In the genomic region with DNA sequence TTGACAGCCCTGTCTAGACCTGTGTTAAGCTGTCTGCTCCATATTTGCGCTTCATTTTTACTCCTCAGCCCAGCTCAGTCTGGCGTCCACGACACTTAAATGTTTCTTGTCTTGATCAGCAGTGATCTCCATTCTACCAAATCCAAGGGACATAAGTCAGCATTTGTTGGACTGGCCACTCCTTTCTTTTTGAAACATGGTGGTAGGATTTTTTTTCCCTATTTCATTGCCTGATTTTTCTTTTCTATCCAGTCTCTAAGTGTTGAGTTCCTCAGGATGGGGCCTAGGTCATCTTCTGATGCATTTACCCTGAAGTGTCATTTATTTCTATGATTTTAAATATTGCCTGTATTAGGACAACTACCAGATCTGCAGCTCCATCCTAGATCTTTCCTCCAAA, we compare ENCODE assay signal across 10 cellular contexts. TPM values are rescaled to one million over a fixed set of nuclear protein-coding genes. Genes with fewer than 3 reads are reported as not detected.
A peak's percentile ranks its signal among the peaks of the same experiment; 100 is the strongest.
DNase-seq lines count a peak whose midpoint lies in the region; ATAC-seq, FAIRE-seq and TF ChIP-seq lines count a peak whose summit lies in the region.
"Had no signal": no experiment of that assay in that cellular context is flagged by ENCODE, and none has a peak within 500 bp of the region (broad histone marks: within the 10 kb centered on the region; RNA-seq: fewer than 3 reads in every experiment).

No MANE protein-coding gene starts in this region.

- peaks cover 59% of the 10 kb centered on the region for H3K79me2 ChIP-seq in K562 (ENCODE audit: control insufficient read depth, insufficient read depth, low read length)

- H3K4me2 ChIP-seq in K562 (ENCODE audit: insufficient read depth, low read length) = peak overlapping the region; percentile 78

- ATAC-seq in K562 (peak; percentile 19), lung (ENCODE audit: insufficient read depth, low FRiP score) (no peak), upper lobe of left lung (ENCODE audit: low FRiP score in 2 of 2) (no peak), HG03175 (IDR thresholded peaks at IDR 0.05; ENCODE audit: unreplicated experiment) (no peak), GM19452 (IDR thresholded peaks at IDR 0.05; ENCODE audit: unreplicated experiment) (no peak)

- no peak for DNase-seq in activated naive CD4-positive, alpha-beta T cell (lab: John Stamatoyannopoulos, UW)
- DNase-seq in K562 (ENCODE audit: extremely low read depth in 1 of 4, low spot score in 3 of 4) (no peak), lung (ENCODE audit: low spot score) (no peak), upper lobe of left lung (no peak), cerebellar nuclear complex (lab: John Stamatoyannopoulos, UW) (no peak)

- CTCF ChIA-PET in K562 (lab: Yijun Ruan, JAX; ENCODE audit: low intra/inter-chr PET ratio) = no interaction called here

- POLR2A ChIA-PET in K562 (lab: Yijun Ruan, JAX) = interaction anchor here (0.6 to 5.7 kb wide), 5 partner anchors 9 to 186 kb away, joined by 3 to 65 read pairs (median 6); a partner anchor contains a TSS

- TF ChIP-seq EP300 in K562 (IDR thresholded peaks at IDR 0.05; ENCODE audit: low read length) (no peak), upper lobe of left lung (IDR thresholded peaks at IDR 0.05) (no peak)

- TF ChIP-seq CTCF in K562 (IDR thresholded peaks at IDR 0.05 in 2 of 3, conservative IDR thresholded peaks at IDR 0.05 in 1 of 3; ENCODE audit: insufficient read depth in 2 of 3, low read depth in 1 of 3, low read length in 3 of 3) = no peak
- TF ChIP-seq CTCF in lung (IDR thresholded peaks at IDR 0.05; ENCODE audit: control extremely low read depth, extremely low read depth) = no peak
- no peak for TF ChIP-seq CTCF in upper lobe of left lung (IDR thresholded peaks at IDR 0.05)

- peak overlapping the region; percentile 98 for H3K27ac Mint-ChIP-seq in activated naive CD4-positive, alpha-beta T cell treated with anti-CD3 and anti-CD28 coated beads, Interleukin-2, amount 50 U/mL, for 24 hours

- in situ Hi-C loops in K562 (cut with MboI) = no loop called here

- FAIRE-seq in K562 (lab: Jason Lieb, UNC) = no peak
- FAIRE-seq: G401.6 had no signal

- H3K9me3 ChIP-seq in K562 (replicated peaks; ENCODE audit: control insufficient read depth, insufficient read depth, low read depth, low read length) (no peaks in the 10 kb centered on the region), lung (ENCODE audit: control insufficient read depth in 2 of 2, insufficient read depth in 1 of 2, low read length in 1 of 2) (no peaks in the 10 kb centered on the region), upper lobe of left lung (no peaks in the 10 kb centered on the region)

- H3K4me1 Mint-ChIP-seq in activated naive CD4-positive, alpha-beta T cell treated with anti-CD3 and anti-CD28 coated beads, Interleukin-2, amount 50 U/mL, for 24 hours = peaks cover 20% of the 10 kb centered on the region

- no peak for TF ChIP-seq RAD21 in K562 (CRISPR knock-in tag; conservative IDR thresholded peaks at IDR 0.05 in 1 of 2, IDR thresholded peaks at IDR 0.05 in 1 of 2)

- H3K36me3 Mint-ChIP-seq in activated naive CD4-positive, alpha-beta T cell treated with anti-CD3 and anti-CD28 coated beads, Interleukin-2, amount 50 U/mL, for 24 hours = no peaks in the 10 kb centered on the region

- H3K9me3 Mint-ChIP-seq in activated naive CD4-positive, alpha-beta T cell treated with anti-CD3 and anti-CD28 coated beads, Interleukin-2, amount 50 U/mL, for 24 hours = no peaks in the 10 kb centered on the region

- no peaks in the 10 kb centered on the region for H4K20me1 ChIP-seq in K562 (replicated peaks; ENCODE audit: control insufficient read depth, insufficient read depth, low read length)

- BruUV-seq in K562 (replicated peaks; lab: Mats Ljungman, UMichigan) = TSS peak; percentile 76

- WGBS in K562 (ENCODE audit: insufficient coverage, low coverage, missing lambda C conversion rate) = 0% methylated on average over 3 of the region's 3 CpGs
- WGBS in lung, 2 donors = 10 to 33% methylated on average over 3 of the region's 3 CpGs
- WGBS in upper lobe of left lung, 2 donors = 12 to 25% methylated on average over 3 of the region's 3 CpGs

- H3K4me3 ChIP-seq in K562 (peak overlapping the region; percentile 70), lung (peak overlapping the region; percentile 90), upper lobe of left lung (peak overlapping the region in 3 of 4 donors; percentile 72 to 99 (median 75))

- no peaks in the 10 kb centered on the region for H3K9me1 ChIP-seq in K562 (ENCODE audit: control insufficient read depth, insufficient read depth, low read length)

- H3K36me3 ChIP-seq in K562 (ENCODE audit: control insufficient read depth, insufficient read depth, low read length) = peaks cover 32% of the 10 kb centered on the region; the same call in 1 of the 3 replicates
- H3K36me3 ChIP-seq in lung (ENCODE audit: control insufficient read depth in 2 of 2, insufficient read depth in 2 of 2, low read length in 2 of 2) = peaks cover 0 to 27% of the 10 kb centered on the region in 2 donors
- peaks cover 9 to 24% (median 22%) of the 10 kb centered on the region in 4 donors for H3K36me3 ChIP-seq in upper lobe of left lung

- H3K27ac ChIP-seq in K562 (ENCODE audit: extremely low read depth, low read depth, low read length) (peak overlapping the region; percentile 98), lung (ENCODE audit: low read depth in 1 of 2, low read length in 1 of 2) (peak overlapping the region in 1 of 2 donors; percentile 100), upper lobe of left lung (peak overlapping the region; percentile 92 to 97 (median 95))

- no peak for TF ChIP-seq POLR2A in K562 (conservative IDR thresholded peaks at IDR 0.05)
- TF ChIP-seq POLR2A in upper lobe of left lung (IDR thresholded peaks at IDR 0.05) = no peak

- H3K27me3 ChIP-seq in K562 (ENCODE audit: control insufficient read depth in 2 of 2, insufficient read depth in 2 of 2, low read length in 2 of 2) (no peaks in the 10 kb centered on the region), lung (ENCODE audit: control insufficient read depth, insufficient read depth) (no peaks in the 10 kb centered on the region), upper lobe of left lung (no peaks in the 10 kb centered on the region)

- H3K4me3 Mint-ChIP-seq in activated naive CD4-positive, alpha-beta T cell treated with anti-CD3 and anti-CD28 coated beads, Interleukin-2, amount 50 U/mL, for 24 hours = peak overlapping the region; percentile 93

- H2AFZ ChIP-seq in K562 (ENCODE audit: low read depth, low read length) = no peak overlapping the region

- peak overlapping the region; percentile 87 to 99; a peak in 3 of 4 replicates for H3K9ac ChIP-seq in K562 (ENCODE audit: insufficient read depth in 1 of 2, low read depth in 2 of 2, low read length in 2 of 2)

- no peaks in the 10 kb centered on the region for H3K27me3 Mint-ChIP-seq in activated naive CD4-positive, alpha-beta T cell treated with anti-CD3 and anti-CD28 coated beads, Interleukin-2, amount 50 U/mL, for 24 hours

- intact Hi-C loops in K562 (cut with micrococcal nuclease) = no loop called here

- H3K4me1 ChIP-seq in K562 (replicated peaks in 1 of 2; ENCODE audit: control insufficient read depth in 2 of 2, insufficient read depth in 2 of 2, low read length in 2 of 2) (peaks cover 0 to 32% of the 10 kb centered on the region in 2 experiments; a peak in 3 of 5 replicates), lung (ENCODE audit: control insufficient read depth in 2 of 2, insufficient read depth in 2 of 2, low read length in 2 of 2) (peaks cover 7 to 15% of the 10 kb centered on the region in 2 donors), upper lobe of left lung (peaks cover 23 to 49% (median 27%) of the 10 kb centered on the region in 4 donors)

RNA-seq across cellular contexts. Expression of a gene that starts 0.9 kb away (rescaled TPM):
- total RNA-seq in K562 (2011; cell fraction: chromatin; rRNA removed; ENCODE audit: low replicate concordance) = 73.5 and 259 TPM in 2 replicates
- 203 and 218 TPM in 2 replicates for total RNA-seq in K562 (2011; cell fraction: nucleolus; rRNA removed)
- total RNA-seq in K562 (2011; cell fraction: nucleoplasm; rRNA removed) = 91.6 and 121 TPM in 2 replicates
- total RNA-seq in K562 (2014; rRNA removed) = 72.3 and 79.2 TPM in 2 replicates
- total RNA-seq in K562 (2014; rRNA removed; fragmentation: Illumina TruSeq; extraction: Trizol) = 20.2 and 24.3 TPM in 2 replicates
- 40.5 and 42.9 TPM in 2 replicates for total RNA-seq in K562 (2015; rRNA removed; fragmentation: Illumina TruSeq; extraction: Trizol)
- total RNA-seq in K562 (2021) = 83.2 and 88.6 TPM in 2 replicates
- 31.2 and 43.9 TPM in 2 replicates for polyA plus RNA-seq in K562 (2011; rRNA removed)
- 48.1 and 62.5 TPM in 2 replicates for polyA plus RNA-seq in K562 (2011; cell fraction: cytosol; rRNA removed)
- polyA plus RNA-seq in K562 (2011; cell fraction: nucleus; rRNA removed) = 140 and 169 TPM in 2 replicates
- 46.4 and 80.8 TPM in 2 replicates for polyA plus RNA-seq in K562 (2012)
- 32.4 and 44.0 TPM in 2 replicates for polyA plus RNA-seq in K562 (2014; fragmentation: Illumina TruSeq; extraction: Trizol)
- polyA plus RNA-seq in K562 (2014; fragmentation: Nextera tagmentation; extraction: Ambion mirVana) = 10 to 100 TPM in 1 of 2 experiments, 1 to 10 TPM in 1; 3.6 to 10.0 TPM
- 63.3 and 67.1 TPM in 2 replicates for polyA plus RNA-seq in K562 (2014; rRNA removed)
- polyA minus RNA-seq in K562 (2011; rRNA and poly(A)+ RNA removed) = 20.3 and 21.0 TPM in 2 replicates
- 44.2 and 53.0 TPM in 2 replicates for polyA minus RNA-seq in K562 (2011; cell fraction: cytosol; rRNA and poly(A)+ RNA removed)
- 37.6 and 55.5 TPM in 2 replicates for polyA minus RNA-seq in K562 (2011; cell fraction: nucleus; rRNA and poly(A)+ RNA removed)
- total RNA-seq in lung = 10 to 100 TPM; 30.2 to 56.3 TPM
- 10 to 100 TPM; 27.8 to 64.4 TPM for polyA plus RNA-seq in lung
- total RNA-seq in upper lobe of left lung = 100 to 1,000 TPM in 1 of 6 donors, 10 to 100 TPM in 5; 55.4 to 104 (median 62.2) TPM

RNA-seq across cellular contexts. Expression of a gene that starts 1.4 kb away (rescaled TPM):
- total RNA-seq in K562 (2011; cell fraction: chromatin; rRNA removed; ENCODE audit: low replicate concordance) = 23.7 and 131 TPM in 2 replicates
- 145 and 174 TPM in 2 replicates for total RNA-seq in K562 (2011; cell fraction: nucleolus; rRNA removed)
- 53.0 and 58.1 TPM in 2 replicates for total RNA-seq in K562 (2011; cell fraction: nucleoplasm; rRNA removed)
- total RNA-seq in K562 (2014; rRNA removed) (18.1 and 26.0 TPM in 2 replicates), K562 (2014; rRNA removed; fragmentation: Illumina TruSeq; extraction: Trizol) (0.67 and 1.2 TPM in 2 replicates), K562 (2015; rRNA removed; fragmentation: Illumina TruSeq; extraction: Trizol) (7.5 and 7.6 TPM in 2 replicates), K562 (2021) (35.8 and 37.1 TPM in 2 replicates), lung (10 to 100 TPM; 29.8 to 84.6 TPM), upper lobe of left lung (10 to 100 TPM; 36.0 to 87.4 (median 77.4) TPM)
- polyA plus RNA-seq in K562 (2011; rRNA removed) (8.8 and 19.2 TPM in 2 replicates), K562 (2014; fragmentation: Illumina TruSeq; extraction: Trizol) (3.2 and 13.6 TPM in 2 replicates), K562 (2014; fragmentation: Nextera tagmentation; extraction: Ambion mirVana) (under 1 TPM; 0.08 to 0.39 TPM), K562 (2014; rRNA removed) (31.7 and 32.7 TPM in 2 replicates), lung (10 to 100 TPM; 47.8 to 53.0 TPM)
- 17.7 and 43.8 TPM in 2 replicates for polyA plus RNA-seq in K562 (2011; cell fraction: cytosol; rRNA removed)
- 202 and 324 TPM in 2 replicates for polyA plus RNA-seq in K562 (2011; cell fraction: nucleus; rRNA removed)
- 22.2 and 47.8 TPM in 2 replicates for polyA plus RNA-seq in K562 (2012)
- polyA minus RNA-seq in K562 (2011; rRNA and poly(A)+ RNA removed) = 3.2 and 3.9 TPM in 2 replicates
- 17.6 and 18.8 TPM in 2 replicates for polyA minus RNA-seq in K562 (2011; cell fraction: cytosol; rRNA and poly(A)+ RNA removed)
- polyA minus RNA-seq in K562 (2011; cell fraction: nucleus; rRNA and poly(A)+ RNA removed) = 38.4 and 48.2 TPM in 2 replicates

RNA-seq across cellular contexts. Expression of a gene that starts 16.5 kb away (rescaled TPM):
- not detected in 2 replicates for total RNA-seq in K562 (2011; cell fraction: chromatin; rRNA removed; ENCODE audit: low replicate concordance)
- total RNA-seq in K562 (2011; cell fraction: nucleolus; rRNA removed) = 1.0 and 3.9 TPM in 2 replicates
- total RNA-seq in K562 (2011; cell fraction: nucleoplasm; rRNA removed) = not detected in 2 replicates
- total RNA-seq in K562 (2014; rRNA removed) (2.2 and 2.6 TPM in 2 replicates), K562 (2014; rRNA removed; fragmentation: Illumina TruSeq; extraction: Trizol) (not detected in 2 replicates), K562 (2015; rRNA removed; fragmentation: Illumina TruSeq; extraction: Trizol) (0.26 and 0.69 TPM in 2 replicates), K562 (2021) (4.0 and 8.9 TPM in 2 replicates), lung (1 to 10 TPM in 1 of 2 donors, under 1 TPM in 1; 0.37 to 9.1 TPM), upper lobe of left lung (10 to 100 TPM in 2 of 6 donors, 1 to 10 TPM in 3, not detected in 1; 1.7 to 14.0 (median 9.2) TPM)
- polyA plus RNA-seq in K562 (2011; rRNA removed) (1.1 and 2.2 TPM in 2 replicates), K562 (2014; fragmentation: Illumina TruSeq; extraction: Trizol) (0.34 TPM in 1 of 2 replicates, not detected in the other), K562 (2014; fragmentation: Nextera tagmentation; extraction: Ambion mirVana) (not detected), K562 (2014; rRNA removed) (1.0 and 2.2 TPM in 2 replicates), lung (1 to 10 TPM; 3.0 to 9.3 TPM)
- 2.9 and 6.2 TPM in 2 replicates for polyA plus RNA-seq in K562 (2011; cell fraction: cytosol; rRNA removed)
- 0.51 and 1.7 TPM in 2 replicates for polyA plus RNA-seq in K562 (2011; cell fraction: nucleus; rRNA removed)
- polyA plus RNA-seq in K562 (2012) = 1.7 and 7.0 TPM in 2 replicates
- polyA minus RNA-seq in K562 (2011; rRNA and poly(A)+ RNA removed) = not detected in 2 replicates
- polyA minus RNA-seq in K562 (2011; cell fraction: cytosol; rRNA and poly(A)+ RNA removed) = 1.2 TPM in 1 of 2 replicates, not detected in the other
- 0.89 and 1.2 TPM in 2 replicates for polyA minus RNA-seq in K562 (2011; cell fraction: nucleus; rRNA and poly(A)+ RNA removed)

RNA-seq across cellular contexts. Expression of a gene that starts 20.9 kb away (rescaled TPM):
- 0.30 TPM in 1 of 2 replicates, not detected in the other for total RNA-seq in K562 (2011; cell fraction: chromatin; rRNA removed; ENCODE audit: low replicate concordance)
- 1.3 and 1.4 TPM in 2 replicates for total RNA-seq in K562 (2011; cell fraction: nucleolus; rRNA removed)
- 0.46 TPM in 1 of 2 replicates, not detected in the other for total RNA-seq in K562 (2011; cell fraction: nucleoplasm; rRNA removed)
- total RNA-seq in K562 (2014; rRNA removed) (2.4 and 3.7 TPM in 2 replicates), K562 (2014; rRNA removed; fragmentation: Illumina TruSeq; extraction: Trizol) (not detected in 2 replicates), K562 (2015; rRNA removed; fragmentation: Illumina TruSeq; extraction: Trizol) (not detected in 2 replicates), K562 (2021) (2.6 and 4.0 TPM in 2 replicates), lung (100 to 1,000 TPM in 1 of 2 donors, 10 to 100 TPM in 1; 52.7 to 367 TPM), upper lobe of left lung (100 to 1,000 TPM; 162 to 346 (median 248) TPM)
- polyA plus RNA-seq in K562 (2011; rRNA removed) (0.17 and 0.27 TPM in 2 replicates), K562 (2014; fragmentation: Illumina TruSeq; extraction: Trizol) (not detected in 2 replicates), K562 (2014; fragmentation: Nextera tagmentation; extraction: Ambion mirVana) (under 1 TPM in 1 of 2 experiments, not detected in 1; 0.03 TPM), K562 (2014; rRNA removed) (2.7 and 2.8 TPM in 2 replicates), lung (100 to 1,000 TPM in 1 of 2 donors, 10 to 100 TPM in 1; 99.2 to 641 TPM)
- 1.0 and 5.9 TPM in 2 replicates for polyA plus RNA-seq in K562 (2011; cell fraction: cytosol; rRNA removed)
- polyA plus RNA-seq in K562 (2011; cell fraction: nucleus; rRNA removed) = 0.77 and 1.7 TPM in 2 replicates
- polyA plus RNA-seq in K562 (2012) = 2.1 and 4.6 TPM in 2 replicates
- polyA minus RNA-seq in K562 (2011; rRNA and poly(A)+ RNA removed) = not detected in 2 replicates
- polyA minus RNA-seq in K562 (2011; cell fraction: cytosol; rRNA and poly(A)+ RNA removed) = not detected in 2 replicates
- polyA minus RNA-seq in K562 (2011; cell fraction: nucleus; rRNA and poly(A)+ RNA removed) = 0.67 and 0.94 TPM in 2 replicates

RNA-seq across cellular contexts. Expression of a gene that starts 22.2 kb away (rescaled TPM):
- total RNA-seq in K562 (2011; cell fraction: chromatin; rRNA removed; ENCODE audit: low replicate concordance) = 0.46 TPM in 1 of 2 replicates, not detected in the other
- 0.39 TPM in 1 of 2 replicates, not detected in the other for total RNA-seq in K562 (2011; cell fraction: nucleolus; rRNA removed)
- 0.59 TPM in 1 of 2 replicates, not detected in the other for total RNA-seq in K562 (2011; cell fraction: nucleoplasm; rRNA removed)
- total RNA-seq in K562 (2014; rRNA removed) (not detected in 2 replicates), K562 (2014; rRNA removed; fragmentation: Illumina TruSeq; extraction: Trizol) (not detected in 2 replicates), K562 (2015; rRNA removed; fragmentation: Illumina TruSeq; extraction: Trizol) (not detected in 2 replicates), K562 (2021) (not detected in 2 replicates), lung (not detected), upper lobe of left lung (not detected)
- polyA plus RNA-seq in K562 (2011; rRNA removed) (0.08 TPM in 2 replicates), K562 (2014; fragmentation: Illumina TruSeq; extraction: Trizol) (not detected in 2 replicates), K562 (2014; fragmentation: Nextera tagmentation; extraction: Ambion mirVana) (not detected), K562 (2014; rRNA removed) (not detected in 2 replicates), lung (under 1 TPM in 1 of 2 donors, not detected in 1; 0.08 TPM)
- polyA plus RNA-seq in K562 (2011; cell fraction: cytosol; rRNA removed) = 0.10 TPM in 1 of 2 replicates, not detected in the other
- 0.35 and 0.81 TPM in 2 replicates for polyA plus RNA-seq in K562 (2011; cell fraction: nucleus; rRNA removed)
- polyA plus RNA-seq in K562 (2012) = 0.04 and 0.80 TPM in 2 replicates
- polyA minus RNA-seq in K562 (2011; rRNA and poly(A)+ RNA removed) = not detected in 2 replicates
- polyA minus RNA-seq in K562 (2011; cell fraction: cytosol; rRNA and poly(A)+ RNA removed) = not detected in 2 replicates
- polyA minus RNA-seq in K562 (2011; cell fraction: nucleus; rRNA and poly(A)+ RNA removed) = not detected in 2 replicates
- total RNA-seq: HT1080 had no signal
